In genomic region chr15:67110400-67110799, GRCh38 we compare ENCODE assay signal across 9 cellular contexts. TPM values are rescaled to one million over a fixed set of nuclear protein-coding genes. Genes with fewer than 3 reads are reported as not detected.
DNase-seq lines count a peak whose midpoint lies in the region; ATAC-seq and TF ChIP-seq lines count a peak whose summit lies in the region.
"Had no signal": no experiment of that assay in that cellular context is flagged by ENCODE, and none has a peak within 500 bp of the region (broad histone marks: within the 10 kb centered on the region; RNA-seq: fewer than 3 reads in every experiment).

No MANE protein-coding gene starts in this region.

- no peak for DNase-seq in CD8-positive, alpha-beta memory T cell
- no peak for DNase-seq in T-cell
- DNase-seq in naive B cell: peak; percentile 78
- no peak for DNase-seq in ureter (ENCODE audit: low spot score)
- DNase-seq in omental fat pad (ENCODE audit: low spot score): no peak
- DNase-seq in tibial artery: no peak
- DNase-seq: SHP77 had no signal

- H3K27me3 Mint-ChIP-seq in CD8-positive, alpha-beta memory T cell: no peaks in the 10 kb centered on the region
- H3K27me3 Mint-ChIP-seq in T-cell: no peaks in the 10 kb centered on the region
- no peaks in the 10 kb centered on the region for H3K27me3 Mint-ChIP-seq in naive B cell

- intact Hi-C loops in tibial artery (cut with DNase I; ENCODE audit: low total_unique reads): loop anchor here (10.0 kb wide), 1 partner anchor 46 kb away; the partner anchor contains the start of gene SMAD3

- CTCF ChIA-PET in CD8-positive, alpha-beta memory T cell (lab: Charles Lee): no interaction called here
- CTCF ChIA-PET in T-cell (lab: Charles Lee): interaction anchor here in 1 of 2 donors (1.0 kb wide), 1 partner anchor 13 kb away, joined by 5 read pairs; no protein-coding TSS in a partner anchor

- POLR2A ChIA-PET in CD8-positive, alpha-beta memory T cell (lab: Charles Lee): no interaction called here
- POLR2A ChIA-PET in T-cell (lab: Charles Lee): no interaction called here

- peaks cover 0 to 4% (median 0%) of the 10 kb centered on the region in 5 donors for H3K9me3 Mint-ChIP-seq in CD8-positive, alpha-beta memory T cell
- H3K9me3 Mint-ChIP-seq in T-cell (peaks cover 0 to 4% (median 0%) of the 10 kb centered on the region in 3 donors), naive B cell (peaks cover 0 to 8% (median 2%) of the 10 kb centered on the region in 7 donors)

- no peaks in the 10 kb centered on the region for H3K27me3 ChIP-seq in CD8-positive, alpha-beta memory T cell (ENCODE audit: insufficient read depth, low read length, poor library complexity, severe bottlenecking)
- H3K27me3 ChIP-seq in tibial artery: no peaks in the 10 kb centered on the region

- no peak overlapping the region for H3K27ac ChIP-seq in CD8-positive, alpha-beta memory T cell (ENCODE audit: low read depth, low read length)
- H3K27ac ChIP-seq in tibial artery: no peak overlapping the region

- H3K27ac Mint-ChIP-seq in CD8-positive, alpha-beta memory T cell: peak overlapping the region in 7 of 8 donors; percentile 2 to 89 (median 81)
- H3K27ac Mint-ChIP-seq in T-cell (peak overlapping the region; percentile 33 to 57), naive B cell (peak overlapping the region in 4 of 6 donors; percentile 99 to 100 (median 100))

- TF ChIP-seq CTCF in omental fat pad (IDR thresholded peaks at IDR 0.05) (no peak), tibial artery (IDR thresholded peaks at IDR 0.05) (no peak)

- no peaks in the 10 kb centered on the region for H3K9me3 ChIP-seq in CD8-positive, alpha-beta memory T cell (ENCODE audit: low read length)
- H3K9me3 ChIP-seq in tibial artery: no peaks in the 10 kb centered on the region

- no peaks in the 10 kb centered on the region for H3K36me3 ChIP-seq in CD8-positive, alpha-beta memory T cell (ENCODE audit: insufficient read depth, low read length)
- H3K36me3 ChIP-seq in tibial artery: no peaks in the 10 kb centered on the region

- peaks cover 24 to 86% (median 30%) of the 10 kb centered on the region in 3 donors for H3K4me1 Mint-ChIP-seq in CD8-positive, alpha-beta memory T cell
- H3K4me1 Mint-ChIP-seq in T-cell: peaks cover 40 to 68% (median 62%) of the 10 kb centered on the region in 3 donors
- peaks cover 23 to 67% (median 25%) of the 10 kb centered on the region in 3 donors for H3K4me1 Mint-ChIP-seq in naive B cell

- H3K36me3 Mint-ChIP-seq in CD8-positive, alpha-beta memory T cell: peaks cover 7 to 46% (median 11%) of the 10 kb centered on the region in 3 donors
- H3K36me3 Mint-ChIP-seq in T-cell (peaks cover 38% of the 10 kb centered on the region), naive B cell (peaks cover 11 to 14% of the 10 kb centered on the region in 2 donors)

- H3K4me3 ChIP-seq in CD8-positive, alpha-beta memory T cell (ENCODE audit: low read length): no peak overlapping the region
- no peak overlapping the region for H3K4me3 ChIP-seq in tibial artery

- peaks cover 70% of the 10 kb centered on the region for H3K4me1 ChIP-seq in CD8-positive, alpha-beta memory T cell (ENCODE audit: insufficient read depth, low read length)
- H3K4me1 ChIP-seq in tibial artery: peaks cover 6 to 67% (median 52%) of the 10 kb centered on the region in 4 donors

- peak overlapping the region; percentile 0 to 75 (median 47) for H3K4me3 Mint-ChIP-seq in CD8-positive, alpha-beta memory T cell
- H3K4me3 Mint-ChIP-seq in T-cell (no peak overlapping the region), naive B cell (peak overlapping the region; percentile 61 to 86 (median 79))

- peak; percentile 54 for ATAC-seq in GM21529 (IDR thresholded peaks at IDR 0.05; ENCODE audit: unreplicated experiment)
- ATAC-seq in T-cell (replicated peaks in 1 of 4): no peak
- ATAC-seq in naive B cell (ENCODE audit: low read depth in 2 of 2): peak; percentile 63 to 72
- no peak for ATAC-seq in SK-N-SH treated with all-trans-retinoic acid at 6 μM for 48 hours
- no peak for ATAC-seq in omental fat pad (ENCODE audit: low FRiP score)

TF ChIP-seq in SK-N-SH treated with all-trans-retinoic acid at 6 μM for 48 hours, 23 proteins besides CTCF, POLR2A, EP300 and RAD21:
- TF ChIP-seq TOX (CRISPR knock-in tag; IDR thresholded peaks at IDR 0.05; ENCODE audit: borderline replicate concordance) (no peak), BACH2 (CRISPR knock-in tag; IDR thresholded peaks at IDR 0.05; ENCODE audit: borderline replicate concordance) (no peak), ZC3H10 (CRISPR knock-in tag; IDR thresholded peaks at IDR 0.05) (no peak), ISL1 (CRISPR knock-in tag; IDR thresholded peaks at IDR 0.05) (no peak), ZNF565 (CRISPR knock-in tag; conservative IDR thresholded peaks at IDR 0.05; ENCODE audit: low read depth) (no peak), PPARA (CRISPR knock-in tag; IDR thresholded peaks at IDR 0.05; ENCODE audit: borderline replicate concordance) (no peak), POU6F1 (CRISPR knock-in tag; IDR thresholded peaks at IDR 0.05; ENCODE audit: borderline replicate concordance, low read depth) (no peak), CREB5 (CRISPR knock-in tag; IDR thresholded peaks at IDR 0.05; ENCODE audit: low read depth) (no peak), OSR1 (CRISPR knock-in tag; IDR thresholded peaks at IDR 0.05) (no peak), ARNTL (CRISPR knock-in tag; IDR thresholded peaks at IDR 0.05; ENCODE audit: borderline replicate concordance, low read depth) (no peak), PATZ1 (CRISPR knock-in tag; IDR thresholded peaks at IDR 0.05; ENCODE audit: borderline replicate concordance) (no peak), ESRRG (CRISPR knock-in tag; IDR thresholded peaks at IDR 0.05) (no peak), RARB (CRISPR knock-in tag; IDR thresholded peaks at IDR 0.05) (no peak), ZFP3 (CRISPR knock-in tag; IDR thresholded peaks at IDR 0.05) (no peak), TCF4 (CRISPR knock-in tag; IDR thresholded peaks at IDR 0.05; ENCODE audit: borderline replicate concordance) (no peak), ZFP30 (CRISPR knock-in tag; IDR thresholded peaks at IDR 0.05) (no peak), CSDC2 (CRISPR knock-in tag; IDR thresholded peaks at IDR 0.05) (no peak)
TF ChIP-seq in SK-N-SH treated with all-trans-retinoic acid at 6 μM for 48 hours: peak in this region for 0.

RNA-seq across cellular contexts. Expression of gene SMAD3, which starts 45.0 kb away (rescaled TPM):
- 10 to 100 TPM; 30.2 to 34.2 TPM for total RNA-seq in CD8-positive, alpha-beta memory T cell
- polyA plus RNA-seq in CD8-positive, alpha-beta memory T cell: 31.7 TPM
- total RNA-seq in T-cell (100 to 1,000 TPM in 3 of 5 donors, 10 to 100 TPM in 2; 55.4 to 159 (median 110) TPM), ureter (124 TPM), omental fat pad (10 to 100 TPM; 30.9 to 58.1 (median 49.9) TPM)
- 10 to 100 TPM; 34.7 to 68.7 (median 38.0) TPM for polyA plus RNA-seq in naive B cell (ENCODE audit: low read depth in 6 of 6)

Comparison
In these comparisons a context has a peak if more than half of its experiments do, and no peak if none do; other contexts are left out.
1. H3K27ac Mint-ChIP-seq: peak in every context shown above with its lines; median percentile 100 in naive B cell; 81 in CD8-positive, alpha-beta memory T cell; 45 in T-cell.
2. H3K4me3 Mint-ChIP-seq: peak in CD8-positive, alpha-beta memory T cell (7 of 7) and naive B cell (8 of 8); none in T-cell (0 of 3).
3. ATAC-seq: peak in GM21529 (single experiment) and naive B cell (2 of 2); none in T-cell (0 of 4), SK-N-SH treated with all-trans-retinoic acid at 6 μM for 48 hours (single experiment) and omental fat pad (single experiment).